8 cellular contexts compared by ENCODE assay signal in the genomic region with DNA sequence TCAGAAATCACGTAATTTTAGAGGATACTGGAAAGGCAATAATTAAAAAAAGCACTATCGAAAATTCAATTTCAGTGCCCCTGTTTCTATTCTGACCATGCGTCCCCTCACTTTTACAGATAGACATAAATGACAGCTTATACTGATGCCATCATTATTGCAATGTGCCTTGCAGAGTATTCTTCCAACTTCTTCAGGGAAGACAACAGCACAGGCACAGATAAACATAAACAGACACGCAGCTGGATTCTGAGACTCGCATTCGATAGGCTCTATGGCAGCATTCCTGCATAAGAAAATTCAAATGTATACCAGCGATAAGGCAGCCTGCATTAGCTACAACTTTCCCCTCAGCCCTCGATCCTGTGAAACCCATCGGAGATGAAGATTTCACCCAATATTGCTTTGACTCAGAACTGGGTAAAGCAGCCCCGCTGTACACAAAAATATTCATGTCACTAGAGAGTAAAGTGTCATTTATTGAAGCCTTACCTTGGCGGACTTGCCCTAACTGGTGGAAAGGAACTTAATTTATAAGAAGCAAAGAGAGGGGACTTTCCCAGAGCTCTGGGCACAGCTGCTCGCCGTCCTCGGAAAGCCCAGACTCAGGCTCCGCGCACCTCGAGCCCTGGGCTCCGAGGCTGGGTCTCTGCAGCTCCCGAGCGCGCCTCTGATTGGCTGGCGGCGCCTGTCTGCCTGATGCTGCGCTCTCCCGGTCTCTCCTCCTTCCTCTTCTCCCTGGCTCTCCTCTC. TPM values are rescaled to one million over a fixed set of nuclear protein-coding genes. Genes with fewer than 3 reads are reported as not detected.
DNase-seq lines count a peak whose midpoint lies in the region; ATAC-seq and TF ChIP-seq lines count a peak whose summit lies in the region.

Gene CDH18, minus strand, starts transcription at position 607 of the 752 bp plus-strand sequence. CDS start 149,214 bp downstream, outside the sequence.

- H3K9me3 ChIP-seq in upper lobe of right lung: no peaks in the 10 kb centered on the region

- intact Hi-C loops in upper lobe of right lung (cut with DNase I): no loop called here

- no peak within 1 kb of the TSS for H3K4me3 Mint-ChIP-seq in activated T-cell treated with anti-CD3 and anti-CD28 coated beads, Interleukin-2, amount 50 U/mL, for 24 hours

- no peak within 1 kb of the TSS for H3K4me3 ChIP-seq in upper lobe of right lung

- H3K36me3 ChIP-seq in upper lobe of right lung: no peaks in the 10 kb centered on the region

- peak; percentile 78 for ATAC-seq in upper lobe of right lung
- ATAC-seq in GM18519 (IDR thresholded peaks at IDR 0.05; ENCODE audit: low FRiP score, unreplicated experiment): no peak
- ATAC-seq in GM21526 (IDR thresholded peaks at IDR 0.05; ENCODE audit: low FRiP score, unreplicated experiment): no peak

- H3K9me3 Mint-ChIP-seq in activated T-cell treated with anti-CD3 and anti-CD28 coated beads, Interleukin-2, amount 50 U/mL, for 24 hours: peaks cover 6% of the 10 kb centered on the region

- H3K36me3 Mint-ChIP-seq in activated T-cell treated with anti-CD3 and anti-CD28 coated beads, Interleukin-2, amount 50 U/mL, for 24 hours (ENCODE audit: low read depth): no peaks in the 10 kb centered on the region

- no peaks in the 10 kb centered on the region for H3K27me3 Mint-ChIP-seq in activated T-cell treated with anti-CD3 and anti-CD28 coated beads, Interleukin-2, amount 50 U/mL, for 24 hours

- no peaks in the 10 kb centered on the region for H3K27me3 ChIP-seq in upper lobe of right lung

- no peak within 1 kb of the TSS for H3K27ac Mint-ChIP-seq in activated T-cell treated with anti-CD3 and anti-CD28 coated beads, Interleukin-2, amount 50 U/mL, for 24 hours

- TF ChIP-seq CTCF in upper lobe of right lung (IDR thresholded peaks at IDR 0.05): no peak

- no peaks in the 10 kb centered on the region for H3K4me1 Mint-ChIP-seq in activated T-cell treated with anti-CD3 and anti-CD28 coated beads, Interleukin-2, amount 50 U/mL, for 24 hours (ENCODE audit: low read depth)

- H3K27ac ChIP-seq in caudate nucleus (ENCODE audit: low read depth, low read length) (peak within 1 kb of the TSS; percentile 62), upper lobe of right lung (no peak within 1 kb of the TSS)

- DNase-seq in ELF-1 (ENCODE audit: low read depth, low spot score) (peak; percentile 83), NCI-H226 (peak; percentile 55), caudate nucleus (lab: John Stamatoyannopoulos, UW) (peak in 58 of 61 donors; percentile 3 to 93 (median 62)), kidney tubule cell (ENCODE audit: low spot score) (peak; percentile 52), upper lobe of right lung (peak; percentile 68)
- no peak for DNase-seq in activated T-cell treated with anti-CD3 and anti-CD28 coated beads, Interleukin-2, amount 50 U/mL, for 24 hours

- no peaks in the 10 kb centered on the region for H3K4me1 ChIP-seq in upper lobe of right lung

RNA-seq across cellular contexts. Expression of gene CDH18, which starts in this region (rescaled TPM):
- not detected for total RNA-seq in upper lobe of right lung

Comparison
In these comparisons a context has a peak if more than half of its experiments do, and no peak if none do; other contexts are left out.
1. Peak in DNase-seq and ATAC-seq in upper lobe of right lung; RNA of the gene not detected or under 1 TPM.